In genomic region chr18:457533-457932, GRCh38 we compare ENCODE assay signal across 11 cellular contexts. TPM values are rescaled to one million over a fixed set of nuclear protein-coding genes. Genes with fewer than 3 reads are reported as not detected.
DNase-seq lines count a peak whose midpoint lies in the region; ATAC-seq, FAIRE-seq and TF ChIP-seq lines count a peak whose summit lies in the region.
"Had no signal": no experiment of that assay in that cellular context is flagged by ENCODE, and none has a peak within 500 bp of the region (broad histone marks: within the 10 kb centered on the region; RNA-seq: fewer than 3 reads in every experiment).

No MANE protein-coding gene starts in this region.

- H3K27ac ChIP-seq in mammary epithelial cell (ENCODE audit: insufficient read depth, low read depth, low read length): no peak overlapping the region
- H3K27ac ChIP-seq in esophagus muscularis mucosa (replicated peaks in 1 of 4): peak overlapping the region; percentile 69 to 90 (median 81)
- peak overlapping the region; percentile 34 for H3K27ac ChIP-seq in muscle layer of duodenum (ENCODE audit: low read length)
- peak overlapping the region; percentile 70 for H3K27ac ChIP-seq in vagina

- H3K9me3 Mint-ChIP-seq in MCF 10A (ENCODE audit: unreplicated experiment): peaks cover 28% of the 10 kb centered on the region
- peaks cover 3% of the 10 kb centered on the region for H3K9me3 Mint-ChIP-seq in stimulated activated effector memory CD8-positive, alpha-beta T cell treated with anti-CD3 and anti-CD28 coated beads, Interleukin-12 subunit alpha, Interleukin-12 subunit beta, amount 100 ng/mL, for 72 hours

- H3K27ac Mint-ChIP-seq in MCF 10A (ENCODE audit: low read depth, unreplicated experiment): no peak overlapping the region
- no peak overlapping the region for H3K27ac Mint-ChIP-seq in stimulated activated effector memory CD8-positive, alpha-beta T cell treated with anti-CD3 and anti-CD28 coated beads, Interleukin-12 subunit alpha, Interleukin-12 subunit beta, amount 100 ng/mL, for 72 hours
- H3K27ac Mint-ChIP-seq: memory B cell had no signal

- CTCF ChIA-PET in MCF 10A (lab: Yijun Ruan, JAX) (interaction anchor here (0.6 kb wide), 1 partner anchor 167 kb away, joined by 3 read pairs; no protein-coding TSS in a partner anchor), mammary epithelial cell (lab: Charles Lee; ENCODE audit: low non-redundant PET) (no interaction called here)

- no peak overlapping the region for H3K4me3 ChIP-seq in mammary epithelial cell (replicated peaks in 1 of 3; ENCODE audit: insufficient read depth in 1 of 3, low read depth in 2 of 3, low read length in 3 of 3)
- H3K4me3 ChIP-seq in esophagus muscularis mucosa: peak overlapping the region; percentile 36 to 44 (median 40)
- H3K4me3 ChIP-seq in muscle layer of duodenum (ENCODE audit: low read depth in 1 of 2, low read length in 2 of 2): peak overlapping the region in 1 of 2 donors; percentile 30
- no peak overlapping the region for H3K4me3 ChIP-seq in vagina

- no peak overlapping the region for H3K4me2 ChIP-seq in mammary epithelial cell (ENCODE audit: insufficient read depth, low read depth, low read length)

- no peak for ATAC-seq in stimulated activated effector memory CD8-positive, alpha-beta T cell treated with anti-CD3 and anti-CD28 coated beads, Interleukin-12 subunit alpha, Interleukin-12 subunit beta, amount 100 ng/mL, for 72 hours

- POLR2A ChIA-PET in MCF 10A (lab: Yijun Ruan, JAX): no interaction called here

- H3K27me3 Mint-ChIP-seq in MCF 10A (ENCODE audit: insufficient read depth, unreplicated experiment): no peaks in the 10 kb centered on the region

- H3K4me1 Mint-ChIP-seq in MCF 10A (ENCODE audit: insufficient read depth, unreplicated experiment): no peaks in the 10 kb centered on the region
- H3K4me1 Mint-ChIP-seq in stimulated activated effector memory CD8-positive, alpha-beta T cell treated with anti-CD3 and anti-CD28 coated beads, Interleukin-12 subunit alpha, Interleukin-12 subunit beta, amount 100 ng/mL, for 72 hours: no peaks in the 10 kb centered on the region
- H3K4me1 Mint-ChIP-seq: memory B cell had no signal

- TF ChIP-seq POLR2A in esophagus muscularis mucosa (IDR thresholded peaks at IDR 0.05; ENCODE audit: low read depth): no peak
- TF ChIP-seq POLR2A in vagina (IDR thresholded peaks at IDR 0.05): no peak

- no peaks in the 10 kb centered on the region for H4K20me1 ChIP-seq in mammary epithelial cell (ENCODE audit: insufficient read depth, low read length)

- in situ Hi-C loops in mammary epithelial cell (cut with MboI; ENCODE audit: low sequenced_read_pairs in 2 of 2): no loop called here

- H3K4me3 Mint-ChIP-seq in MCF 10A (ENCODE audit: unreplicated experiment): no peak overlapping the region
- H3K4me3 Mint-ChIP-seq in stimulated activated effector memory CD8-positive, alpha-beta T cell treated with anti-CD3 and anti-CD28 coated beads, Interleukin-12 subunit alpha, Interleukin-12 subunit beta, amount 100 ng/mL, for 72 hours: no peak overlapping the region
- H3K4me3 Mint-ChIP-seq: memory B cell had no signal

- no peak overlapping the region for H3K9ac ChIP-seq in mammary epithelial cell (ENCODE audit: insufficient read depth, low read length)

- H3K36me3 ChIP-seq in mammary epithelial cell (ENCODE audit: insufficient read depth, low read length): no peaks in the 10 kb centered on the region
- H3K36me3 ChIP-seq in esophagus muscularis mucosa: no peaks in the 10 kb centered on the region
- no peaks in the 10 kb centered on the region for H3K36me3 ChIP-seq in muscle layer of duodenum (ENCODE audit: control insufficient read depth in 1 of 2, insufficient read depth in 2 of 2, low read length in 2 of 2)
- H3K36me3 ChIP-seq in vagina: no peaks in the 10 kb centered on the region

- dilution Hi-C loops in mammary epithelial cell (cut with HindIII; ENCODE audit: low sequenced_read_pairs): no loop called here

- H3K9me3 ChIP-seq in mammary epithelial cell (replicated peaks; ENCODE audit: insufficient read depth, low read length) (peaks cover 2% of the 10 kb centered on the region), esophagus muscularis mucosa (no peaks in the 10 kb centered on the region), muscle layer of duodenum (ENCODE audit: control insufficient read depth in 1 of 2, low read length in 2 of 2) (peaks cover 0 to under 1% of the 10 kb centered on the region in 2 donors), vagina (no peaks in the 10 kb centered on the region)

- no peak for TF ChIP-seq EP300 in esophagus muscularis mucosa (IDR thresholded peaks at IDR 0.05)

- no peaks in the 10 kb centered on the region for H3K79me2 ChIP-seq in mammary epithelial cell (ENCODE audit: insufficient read depth, low read length)

- H3K27me3 ChIP-seq in mammary epithelial cell (ENCODE audit: insufficient read depth, low read length) (no peaks in the 10 kb centered on the region), esophagus muscularis mucosa (no peaks in the 10 kb centered on the region), muscle layer of duodenum (ENCODE audit: low read depth, low read length) (no peaks in the 10 kb centered on the region), vagina (no peaks in the 10 kb centered on the region)

- peak; percentile 38 for DNase-seq in MCF 10A (ENCODE audit: unreplicated experiment)
- DNase-seq in mammary epithelial cell: no peak
- DNase-seq in esophagus muscularis mucosa (ENCODE audit: extremely low spot score): no peak
- no peak for DNase-seq in vagina (ENCODE audit: extremely low spot score in 2 of 2)
- no peak for DNase-seq in stimulated activated effector memory CD8-positive, alpha-beta T cell treated with anti-CD3 and anti-CD28 coated beads, Interleukin-12 subunit alpha, Interleukin-12 subunit beta, amount 100 ng/mL, for 72 hours (ENCODE audit: low spot score in 2 of 2)
- no peak for DNase-seq in frontal cortex (ENCODE audit: low spot score in 2 of 2)
- DNase-seq in COLO668 (lab: John Stamatoyannopoulos, UW; ENCODE audit: unreplicated experiment): no peak
- DNase-seq: NCI-H2227 treated with DMSO at 0.1 percent for 48 hours, trophoblast cell had no signal

- no peak for FAIRE-seq in frontal cortex (lab: Jason Lieb, UNC)

- no peak for TF ChIP-seq CTCF in MCF 10A (IDR thresholded peaks at IDR 0.05; ENCODE audit: unreplicated experiment)
- no peak for TF ChIP-seq CTCF in mammary epithelial cell (conservative IDR thresholded peaks at IDR 0.05 in 1 of 2, IDR thresholded peaks at IDR 0.05 in 1 of 2; ENCODE audit: extremely low read depth in 1 of 2, insufficient read depth in 1 of 2, low read depth in 1 of 2, low read length in 2 of 2)
- TF ChIP-seq CTCF in esophagus muscularis mucosa (IDR thresholded peaks at IDR 0.05): no peak
- TF ChIP-seq CTCF in vagina (IDR thresholded peaks at IDR 0.05): no peak

- 93% methylated on average over 9 of the region's 9 CpGs for WGBS in mammary epithelial cell (ENCODE audit: low coverage, missing lambda C conversion rate)
- WGBS in esophagus muscularis mucosa: 35% methylated on average over 9 of the region's 9 CpGs

- no peaks in the 10 kb centered on the region for H3K4me1 ChIP-seq in mammary epithelial cell (ENCODE audit: insufficient read depth, low read length)
- H3K4me1 ChIP-seq in esophagus muscularis mucosa: peaks cover 21 to 48% (median 44%) of the 10 kb centered on the region in 4 donors
- peaks cover 11 to 18% of the 10 kb centered on the region in 2 donors for H3K4me1 ChIP-seq in muscle layer of duodenum (ENCODE audit: control insufficient read depth in 1 of 2, insufficient read depth in 2 of 2, low read length in 2 of 2)
- peaks cover 8% of the 10 kb centered on the region for H3K4me1 ChIP-seq in vagina

- intact Hi-C loops in MCF 10A (cut with micrococcal nuclease) (no loop called here), mammary epithelial cell (cut with micrococcal nuclease) (no loop called here), esophagus muscularis mucosa (cut with DNase I) (no loop called here), vagina (cut with DNase I) (no loop called here)

- BruUV-seq in MCF 10A (replicated peaks; lab: Mats Ljungman, UMichigan): no TSS peak
- no TSS peak for BruUV-seq in mammary epithelial cell (replicated peaks; lab: Mats Ljungman, UMichigan)

- no peaks in the 10 kb centered on the region for H3K36me3 Mint-ChIP-seq in MCF 10A (ENCODE audit: insufficient read depth, unreplicated experiment)
- no peaks in the 10 kb centered on the region for H3K36me3 Mint-ChIP-seq in stimulated activated effector memory CD8-positive, alpha-beta T cell treated with anti-CD3 and anti-CD28 coated beads, Interleukin-12 subunit alpha, Interleukin-12 subunit beta, amount 100 ng/mL, for 72 hours
- H3K36me3 Mint-ChIP-seq: memory B cell had no signal

- no peak overlapping the region for H2AFZ ChIP-seq in mammary epithelial cell (ENCODE audit: low read depth, low read length)

RNA-seq across cellular contexts. Expression of gene COLEC12, which starts 43.0 kb away (rescaled TPM):
- total RNA-seq in MCF 10A (2022) (0.05 TPM in 1 of 2 replicates, not detected in the other), mammary epithelial cell (under 1 TPM in 1 of 2 donors, not detected in 1; 0.50 TPM), esophagus muscularis mucosa (10 to 100 TPM; 17.9 to 36.4 (median 23.5) TPM), vagina (18.9 TPM), frontal cortex (16.7 TPM)
- polyA plus RNA-seq in mammary epithelial cell: not detected
- polyA minus RNA-seq in mammary epithelial cell: not detected

Comparison
In these comparisons a context has a peak if more than half of its experiments do, and no peak if none do; other contexts are left out.
1. H3K4me3 ChIP-seq: peak in esophagus muscularis mucosa (4 of 4); none in mammary epithelial cell (0 of 3) and vagina (0 of 2).
2. RNA of gene COLEC12, which starts 43.0 kb away (total RNA-seq): 17.9 to 36.4 TPM in esophagus muscularis mucosa, 18.9 TPM in vagina (single experiment) and 16.7 TPM in frontal cortex (single experiment); 0.50 TPM in mammary epithelial cell and 0.05 TPM in MCF 10A; every median in the first group is over 10 times any median in the second.